ENCODE assay signal across 15 cellular contexts in genomic region chr14:26191123-26191522, GRCh38.
A peak's percentile ranks its signal among the peaks of the same experiment; 100 is the strongest.
DNase-seq lines count a peak whose midpoint lies in the region; ATAC-seq and TF ChIP-seq lines count a peak whose summit lies in the region.
"Had no signal": no experiment of that assay in that cellular context is flagged by ENCODE, and none has a peak within 500 bp of the region (broad histone marks: within the 10 kb centered on the region; RNA-seq: fewer than 3 reads in every experiment).

No MANE protein-coding gene starts in this region.

- H3K36me3 ChIP-seq in PC-3 (ENCODE audit: low read depth, low read length) (no peaks in the 10 kb centered on the region), smooth muscle cell (ENCODE audit: low read depth) (no peaks in the 10 kb centered on the region)
- H3K36me3 ChIP-seq: left ventricle myocardium inferior had no signal

- no peaks in the 10 kb centered on the region for H3K9me2 ChIP-seq in PC-3 (replicated peaks; ENCODE audit: low read length)

- H3K4me3 ChIP-seq in PC-3 (ENCODE audit: low read length) (no peak overlapping the region), epithelial cell of proximal tubule (ENCODE audit: low read depth, low read length) (no peak overlapping the region), smooth muscle cell (no peak overlapping the region)
- H3K4me3 ChIP-seq: left ventricle myocardium inferior had no signal

- TF ChIP-seq CTCF in PC-3 (conservative IDR thresholded peaks at IDR 0.05; ENCODE audit: low read depth, low read length), result peak; percentile 38; the same call in 1 of the 2 replicates
- peak; percentile 41 for TF ChIP-seq CTCF in epithelial cell of proximal tubule (conservative IDR thresholded peaks at IDR 0.05; ENCODE audit: low read depth, low read length)
- peak; percentile 23 for TF ChIP-seq CTCF in smooth muscle cell (IDR thresholded peaks at IDR 0.05; ENCODE audit: borderline replicate concordance, insufficient read depth, poor library complexity, severe bottlenecking)

- DNase-seq in SIG-M5 treated with dmso at 0.1 percent for 504 hours (lab: John Stamatoyannopoulos, UW; ENCODE audit: unreplicated experiment) (peak; percentile 5), SIG-M5 (lab: John Stamatoyannopoulos, UW) (no peak), PC-3 (peak; percentile 25), epithelial cell of proximal tubule (ENCODE audit: low read depth) (no peak), smooth muscle cell (lab: John Stamatoyannopoulos, UW; ENCODE audit: unreplicated experiment) (no peak), NCI-H187 treated with DMSO at 0.1 percent for 48 hours (lab: John Stamatoyannopoulos, UW) (no peak), NCI-H2196 treated with DMSO at 0.1 percent for 48 hours (lab: John Stamatoyannopoulos, UW; ENCODE audit: unreplicated experiment) (no peak), GM19240 (ENCODE audit: insufficient read length, low spot score) (no peak)
- DNase-seq: CD8-positive, alpha-beta memory T cell; cortex of kidney; left ventricle myocardium inferior; occipital lobe; right cardiac atrium; stimulated activated naive CD8-positive, alpha-beta T cell treated with anti-CD3 and anti-CD28 coated beads, Interleukin-15, Interleukin-2, amounts not matched to agents 100 U/mL and 50 U/mL, for 24 hours; trophoblast cell had no signal

- BruUV-seq in PC-3 (replicated peaks; lab: Mats Ljungman, UMichigan), result no TSS peak

- CTCF ChIA-PET in PC-3 (lab: Charles Lee), result interaction anchor here (0.6 kb wide), 1 partner anchor 1990 kb away, joined by 3 read pairs; no protein-coding TSS in a partner anchor

- 0 out of 2 replicates have a peak, but pooled peaks cover 5% of the 10 kb centered on the region for H3K4me1 ChIP-seq in PC-3 (ENCODE audit: insufficient read depth, low read length)
- H3K4me1 ChIP-seq in smooth muscle cell (ENCODE audit: low read depth), result no peaks in the 10 kb centered on the region
- H3K4me1 ChIP-seq: left ventricle myocardium inferior had no signal

- POLR2A ChIA-PET in PC-3 (lab: Charles Lee; ENCODE audit: unreplicated experiment), result no interaction called here

- intact Hi-C loops in PC-3 (cut with micrococcal nuclease), result no loop called here

- peak; percentile 45 for ATAC-seq in PC-3
- ATAC-seq: right cardiac atrium; stimulated activated naive CD8-positive, alpha-beta T cell treated with anti-CD3 and anti-CD28 coated beads, Interleukin-15, Interleukin-2, amounts not matched to agents 100 U/mL and 50 U/mL, for 24 hours had no signal

- H3K4me2 ChIP-seq in PC-3 (ENCODE audit: low read length), result no peak overlapping the region
- no peak overlapping the region for H3K4me2 ChIP-seq in smooth muscle cell

- 0 out of 2 replicates have a peak, but pooled peaks cover 3% of the 10 kb centered on the region for H3K27me3 ChIP-seq in PC-3 (ENCODE audit: low read length)
- H3K27me3 ChIP-seq in smooth muscle cell (ENCODE audit: low read depth), result peaks cover 94% of the 10 kb centered on the region

- no peaks in the 10 kb centered on the region for H4K20me1 ChIP-seq in PC-3 (ENCODE audit: low read length)
- H4K20me1 ChIP-seq in smooth muscle cell (ENCODE audit: low read depth), result no peaks in the 10 kb centered on the region

- H3K9ac ChIP-seq in PC-3 (ENCODE audit: low read length), result no peak overlapping the region
- no peak overlapping the region for H3K9ac ChIP-seq in smooth muscle cell (ENCODE audit: low read depth)

- H3K79me2 ChIP-seq in PC-3 (ENCODE audit: low read length) (no peaks in the 10 kb centered on the region), smooth muscle cell (ENCODE audit: low read depth) (no peaks in the 10 kb centered on the region)

- no peaks in the 10 kb centered on the region for H3K9me3 ChIP-seq in PC-3 (ENCODE audit: low read length)
- H3K9me3 ChIP-seq in smooth muscle cell (replicated peaks; ENCODE audit: low read depth), result no peaks in the 10 kb centered on the region
- H3K9me3 ChIP-seq: left ventricle myocardium inferior had no signal

- H3F3A ChIP-seq in PC-3 (ENCODE audit: low read length, unreplicated experiment) (no peaks in the 10 kb centered on the region), smooth muscle cell (ENCODE audit: low read depth) (no peaks in the 10 kb centered on the region)

- WGBS in smooth muscle cell (ENCODE audit: low lambda C conversion rate), result 82% methylated on average over 4 of the region's 4 CpGs

- no peak overlapping the region for H3K27ac ChIP-seq in PC-3 (ENCODE audit: low read length)
- H3K27ac ChIP-seq in smooth muscle cell (ENCODE audit: low read depth), result no peak overlapping the region
- H3K27ac ChIP-seq: left ventricle myocardium inferior had no signal

- H2AFZ ChIP-seq in PC-3 (ENCODE audit: low read length), result peak overlapping the region; percentile 23; the same call in 1 of the 2 replicates
- H2AFZ ChIP-seq in smooth muscle cell (ENCODE audit: low read depth), result no peak overlapping the region

Comparison
In these comparisons a context has a peak if more than half of its experiments do, and no peak if none do; other contexts are left out.
1. DNase-seq: peak in SIG-M5 treated with dmso at 0.1 percent for 504 hours (single experiment) and PC-3 (single experiment); none in SIG-M5 (single experiment), epithelial cell of proximal tubule (single experiment), smooth muscle cell (single experiment), NCI-H187 treated with DMSO at 0.1 percent for 48 hours (single experiment), NCI-H2196 treated with DMSO at 0.1 percent for 48 hours (single experiment) and GM19240 (single experiment).
2. Peak in every context shown above with its lines, with median percentiles within 50 percentile points of each other: CTCF ChIP-seq.